17 cellular contexts compared by ENCODE assay signal in genomic region chr21:44327603-44327974, GRCh38. TPM values are rescaled to one million over a fixed set of nuclear protein-coding genes. Genes with fewer than 3 reads are reported as not detected.
DNase-seq lines count a peak whose midpoint lies in the region; ATAC-seq and TF ChIP-seq lines count a peak whose summit lies in the region.
"Had no signal": no experiment of that assay in that cellular context is flagged by ENCODE, and none has a peak within 500 bp of the region (broad histone marks: within the 10 kb centered on the region; RNA-seq: fewer than 3 reads in every experiment).

No MANE protein-coding gene starts in this region.

- peaks cover 4% of the 10 kb centered on the region for H3K4me1 Mint-ChIP-seq in stimulated activated naive CD8-positive, alpha-beta T cell treated with anti-CD3 and anti-CD28 coated beads, Interleukin-15, amount 100 ng/mL, for 72 hours
- H3K4me1 Mint-ChIP-seq in activated T-helper 17 cell treated with anti-CD3 and anti-CD28 coated beads, Interleukin-2, amount 50 U/mL, for 72 hours: no peaks in the 10 kb centered on the region
- H3K4me1 Mint-ChIP-seq: B cell; CD14-positive monocyte; CD8-positive, alpha-beta memory T cell had no signal

- H3K4me1 ChIP-seq in HEK293 (ENCODE audit: control insufficient read depth, insufficient read depth, low read length) (no peaks in the 10 kb centered on the region), upper lobe of right lung (no peaks in the 10 kb centered on the region), MM.1S (ENCODE audit: low read length) (no peaks in the 10 kb centered on the region)
- H3K4me1 ChIP-seq: Caco-2, HAP-1 had no signal

- peaks cover 15% of the 10 kb centered on the region for H3K36me3 Mint-ChIP-seq in activated T-helper 17 cell treated with anti-CD3 and anti-CD28 coated beads, Interleukin-2, amount 50 U/mL, for 72 hours (ENCODE audit: low read depth)

- no peak overlapping the region for H3K4me2 ChIP-seq in MM.1S (ENCODE audit: low read depth, low read length)

- H3F3A ChIP-seq in MM.1S (ENCODE audit: insufficient read depth, low read length): no peaks in the 10 kb centered on the region

- no peak overlapping the region for H3K4me3 Mint-ChIP-seq in stimulated activated naive CD8-positive, alpha-beta T cell treated with anti-CD3 and anti-CD28 coated beads, Interleukin-15, amount 100 ng/mL, for 72 hours
- no peak overlapping the region for H3K4me3 Mint-ChIP-seq in activated T-helper 17 cell treated with anti-CD3 and anti-CD28 coated beads, Interleukin-2, amount 50 U/mL, for 72 hours
- H3K4me3 Mint-ChIP-seq: B cell; CD14-positive monocyte; CD8-positive, alpha-beta memory T cell had no signal

- intact Hi-C loops in upper lobe of right lung (cut with DNase I): no loop called here

- H3K36me3 ChIP-seq in HEK293 (ENCODE audit: control insufficient read depth in 2 of 2, insufficient read depth in 1 of 2, low read length in 2 of 2) (peaks cover 0 to 50% of the 10 kb centered on the region in 2 experiments; a peak in 1 of 3 replicates), upper lobe of right lung (peaks cover 36% of the 10 kb centered on the region), MM.1S (replicated peaks; ENCODE audit: insufficient read depth, low read length) (no peaks in the 10 kb centered on the region; the same call in 1 of the 2 replicates)

- no peak for ATAC-seq in stimulated activated naive CD8-positive, alpha-beta T cell treated with anti-CD3 and anti-CD28 coated beads, Interleukin-15, amount 100 ng/mL, for 72 hours
- no peak for ATAC-seq in stimulated activated naive CD8-positive, alpha-beta T cell treated with anti-CD3 and anti-CD28 coated beads, Interleukin-15, Interleukin-2, amounts not matched to agents 100 U/mL and 50 U/mL, for 24 hours
- peak; percentile 7 for ATAC-seq in activated T-helper 17 cell treated with anti-CD3 and anti-CD28 coated beads, Interleukin-2, amount 50 U/mL, for 72 hours (replicated peaks)
- ATAC-seq in upper lobe of right lung (peak; percentile 3), GM21576 (IDR thresholded peaks at IDR 0.05; ENCODE audit: unreplicated experiment) (no peak)

- H3K4me3 ChIP-seq in HEK293 (ENCODE audit: low read depth, low read length) (no peak overlapping the region), upper lobe of right lung (no peak overlapping the region), MM.1S (ENCODE audit: low read length) (no peak overlapping the region)
- H3K4me3 ChIP-seq: HAP-1 had no signal

- CTCF ChIA-PET in HEK293 (lab: Yijun Ruan, JAX): no interaction called here

- H3K9me3 ChIP-seq in HEK293 (ENCODE audit: control insufficient read depth, insufficient read depth, low read depth, low read length): no peaks in the 10 kb centered on the region
- H3K9me3 ChIP-seq in upper lobe of right lung: no peaks in the 10 kb centered on the region
- no peaks in the 10 kb centered on the region for H3K9me3 ChIP-seq in MM.1S (replicated peaks; ENCODE audit: insufficient read depth, low read length)
- H3K9me3 ChIP-seq: Caco-2, HAP-1 had no signal

- no peak for TF ChIP-seq CTCF in HEK293 (tag by site-specific recombination; IDR thresholded peaks at IDR 0.05)
- no peak for TF ChIP-seq CTCF in upper lobe of right lung (IDR thresholded peaks at IDR 0.05)
- no peak for TF ChIP-seq CTCF in MM.1S (IDR thresholded peaks at IDR 0.05; ENCODE audit: low read length)

- DNase-seq in stimulated activated naive CD8-positive, alpha-beta T cell treated with anti-CD3 and anti-CD28 coated beads, Interleukin-15, amount 100 ng/mL, for 72 hours: no peak
- DNase-seq in stimulated activated naive CD8-positive, alpha-beta T cell treated with anti-CD3 and anti-CD28 coated beads, Interleukin-15, Interleukin-2, amounts not matched to agents 100 U/mL and 50 U/mL, for 24 hours: no peak
- DNase-seq in upper lobe of right lung: no peak
- no peak for DNase-seq in MM.1S
- no peak for DNase-seq in T-helper 2 cell
- DNase-seq: Caco-2; CD8-positive, alpha-beta memory T cell; DMS53; KBM-7 had no signal

- no peaks in the 10 kb centered on the region for H3K9me2 ChIP-seq in MM.1S (replicated peaks; ENCODE audit: insufficient read depth, low read length)

- H3K27ac ChIP-seq in HEK293 (ENCODE audit: extremely low read depth, low read depth, low read length): no peak overlapping the region
- no peak overlapping the region for H3K27ac ChIP-seq in upper lobe of right lung
- H3K27ac ChIP-seq in MM.1S (ENCODE audit: low read length): no peak overlapping the region
- H3K27ac ChIP-seq: HL-60 had no signal

- POLR2A ChIA-PET in HEK293 (lab: Yijun Ruan, JAX): no interaction called here

- H2AFZ ChIP-seq in MM.1S (ENCODE audit: low read length): no peak overlapping the region

- H3K79me2 ChIP-seq in MM.1S (ENCODE audit: low read length): no peaks in the 10 kb centered on the region

- H3K9ac ChIP-seq in MM.1S (ENCODE audit: low read length): no peak overlapping the region

- H3K27me3 ChIP-seq in upper lobe of right lung: no peaks in the 10 kb centered on the region
- no peaks in the 10 kb centered on the region for H3K27me3 ChIP-seq in MM.1S (replicated peaks; ENCODE audit: insufficient read depth, low read length)

- H4K20me1 ChIP-seq in MM.1S (ENCODE audit: insufficient read depth, low read length): 0 out of 2 replicates have a peak, but pooled peaks cover 7% of the 10 kb centered on the region

- no peaks in the 10 kb centered on the region for H3K9me3 Mint-ChIP-seq in stimulated activated naive CD8-positive, alpha-beta T cell treated with anti-CD3 and anti-CD28 coated beads, Interleukin-15, amount 100 ng/mL, for 72 hours
- H3K9me3 Mint-ChIP-seq in activated T-helper 17 cell treated with anti-CD3 and anti-CD28 coated beads, Interleukin-2, amount 50 U/mL, for 72 hours: no peaks in the 10 kb centered on the region
- H3K9me3 Mint-ChIP-seq: CD14-positive monocyte; CD8-positive, alpha-beta memory T cell had no signal

- H3K27ac Mint-ChIP-seq in stimulated activated naive CD8-positive, alpha-beta T cell treated with anti-CD3 and anti-CD28 coated beads, Interleukin-15, amount 100 ng/mL, for 72 hours: peak overlapping the region; percentile 71 to 78
- H3K27ac Mint-ChIP-seq in activated T-helper 17 cell treated with anti-CD3 and anti-CD28 coated beads, Interleukin-2, amount 50 U/mL, for 72 hours: no peak overlapping the region

- H3K27me3 Mint-ChIP-seq in stimulated activated naive CD8-positive, alpha-beta T cell treated with anti-CD3 and anti-CD28 coated beads, Interleukin-15, amount 100 ng/mL, for 72 hours: no peaks in the 10 kb centered on the region
- H3K27me3 Mint-ChIP-seq in activated T-helper 17 cell treated with anti-CD3 and anti-CD28 coated beads, Interleukin-2, amount 50 U/mL, for 72 hours: no peaks in the 10 kb centered on the region
- H3K27me3 Mint-ChIP-seq: B cell; CD8-positive, alpha-beta memory T cell had no signal

TF ChIP-seq in HEK293, 187 proteins besides CTCF, POLR2A, EP300 and RAD21:
- TF ChIP-seq GLIS2 (tag by site-specific recombination; IDR thresholded peaks at IDR 0.05) (0 out of 2 replicates have a peak, but pooled peaks have one; percentile 4), TSHZ1 (tag by site-specific recombination; IDR thresholded peaks at IDR 0.05; ENCODE audit: borderline replicate concordance) (no peak)

RNA-seq across cellular contexts. Expression of gene CFAP410, which starts 11.6 kb away (rescaled TPM):
- total RNA-seq in activated T-helper 17 cell treated with anti-CD3 and anti-CD28 coated beads, Interleukin-2, amount 50 U/mL, for 72 hours: 10 to 100 TPM; 13.7 to 16.4 TPM
- 25.4 TPM for total RNA-seq in upper lobe of right lung

RNA-seq across cellular contexts. Expression of gene TRPM2, which starts 25.8 kb away (rescaled TPM):
- 10 to 100 TPM; 10.7 to 25.6 TPM for total RNA-seq in activated T-helper 17 cell treated with anti-CD3 and anti-CD28 coated beads, Interleukin-2, amount 50 U/mL, for 72 hours
- 10.0 TPM for total RNA-seq in upper lobe of right lung

RNA-seq across cellular contexts. Expression of gene PFKL, which starts 27.7 kb away (rescaled TPM):
- total RNA-seq in activated T-helper 17 cell treated with anti-CD3 and anti-CD28 coated beads, Interleukin-2, amount 50 U/mL, for 72 hours: 100 to 1,000 TPM; 150 to 184 TPM
- 101 TPM for total RNA-seq in upper lobe of right lung

RNA-seq across cellular contexts. Expression of gene AIRE, which starts 41.9 kb away (rescaled TPM):
- not detected for total RNA-seq in activated T-helper 17 cell treated with anti-CD3 and anti-CD28 coated beads, Interleukin-2, amount 50 U/mL, for 72 hours
- total RNA-seq in upper lobe of right lung: not detected
- total RNA-seq: B cell; Caco-2; CD8-positive, alpha-beta memory T cell; H1 had no signal

Comparison
In these comparisons a context has a peak if more than half of its experiments do, and no peak if none do; other contexts are left out.
1. ATAC-seq: peak in activated T-helper 17 cell treated with anti-CD3 and anti-CD28 coated beads, Interleukin-2, amount 50 U/mL, for 72 hours (single experiment) and upper lobe of right lung (single experiment); none in stimulated activated naive CD8-positive, alpha-beta T cell treated with anti-CD3 and anti-CD28 coated beads, Interleukin-15, amount 100 ng/mL, for 72 hours (single experiment), stimulated activated naive CD8-positive, alpha-beta T cell treated with anti-CD3 and anti-CD28 coated beads, Interleukin-15, Interleukin-2, amounts not matched to agents 100 U/mL and 50 U/mL, for 24 hours (single experiment) and GM21576 (single experiment).